Comparison of ENCODE assay signal across 8 cellular contexts in the genomic region with DNA sequence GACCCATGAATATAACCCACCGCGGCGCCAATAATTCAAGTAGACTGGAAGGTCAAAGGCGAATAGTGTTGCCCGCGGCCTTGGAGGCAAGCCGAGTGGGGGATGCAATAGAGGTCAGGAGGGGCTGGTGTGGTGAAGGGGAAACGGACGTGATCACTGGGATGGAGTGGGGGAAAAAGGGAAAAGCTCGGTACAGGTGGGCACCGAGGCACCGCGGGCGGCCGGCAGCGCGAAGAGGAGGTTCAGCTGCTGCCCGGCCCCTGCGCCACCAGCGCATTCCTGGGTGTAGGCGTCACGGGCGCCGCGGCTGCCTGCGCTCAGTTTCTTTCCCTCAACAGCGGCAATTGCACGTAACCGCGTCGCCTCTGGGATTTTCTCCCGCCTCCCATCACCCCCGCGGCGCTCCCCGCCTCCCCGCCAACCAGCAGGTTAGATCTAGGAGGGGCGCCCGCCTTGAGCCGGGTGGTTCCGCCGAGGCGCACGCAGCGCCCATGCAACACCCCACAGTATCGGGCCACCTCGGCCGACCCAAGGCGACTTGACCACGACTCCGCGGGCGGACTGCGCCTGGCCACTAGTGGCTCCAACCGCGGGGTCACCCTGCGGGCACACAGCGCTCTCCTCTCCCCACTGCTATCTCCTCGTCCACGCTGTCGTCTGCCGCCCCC. TPM values are rescaled to one million over a fixed set of nuclear protein-coding genes. Genes with fewer than 3 reads are reported as not detected.
DNase-seq lines count a peak whose midpoint lies in the region; ATAC-seq and TF ChIP-seq lines count a peak whose summit lies in the region.

No MANE protein-coding gene starts in this region.

- TF ChIP-seq CTCF in HFF-Myc (IDR thresholded peaks at IDR 0.05; ENCODE audit: low read depth, low read length, missing control alignments) (no peak), RWPE2 (IDR thresholded peaks at IDR 0.05; ENCODE audit: poor library complexity, severe bottlenecking) (no peak), esophagus muscularis mucosa (IDR thresholded peaks at IDR 0.05) (no peak)

- H3K4me1 ChIP-seq in ACC112 (ENCODE audit: control insufficient read depth, insufficient read depth, low read length, unreplicated experiment) (peaks cover 35% of the 10 kb centered on the region), RWPE2 (ENCODE audit: insufficient read depth, poor library complexity, severe bottlenecking) (peaks cover 35% of the 10 kb centered on the region), esophagus muscularis mucosa (peaks cover 38 to 40% (median 39%) of the 10 kb centered on the region in 4 donors), mucosa of stomach (ENCODE audit: control insufficient read depth, insufficient read depth, low read length) (peaks cover 22% of the 10 kb centered on the region)

- peaks cover 45% of the 10 kb centered on the region for H3K36me3 ChIP-seq in ACC112 (ENCODE audit: insufficient read depth, low read length)
- peaks cover 59% of the 10 kb centered on the region for H3K36me3 ChIP-seq in RWPE2 (ENCODE audit: low read depth)
- no peaks in the 10 kb centered on the region for H3K36me3 ChIP-seq in esophagus muscularis mucosa
- no peaks in the 10 kb centered on the region for H3K36me3 ChIP-seq in mucosa of stomach (ENCODE audit: control insufficient read depth, insufficient read depth, low read length)

- DNase-seq in HFF-Myc (ENCODE audit: extremely low read depth, low read depth): no peak
- DNase-seq in RWPE2 (ENCODE audit: low spot score): peak; percentile 83
- no peak for DNase-seq in esophagus muscularis mucosa (ENCODE audit: extremely low spot score)

- H3K27me3 ChIP-seq in ACC112 (ENCODE audit: insufficient read depth, low read length): no peaks in the 10 kb centered on the region
- no peaks in the 10 kb centered on the region for H3K27me3 ChIP-seq in RWPE2 (ENCODE audit: insufficient read depth, poor library complexity, severe bottlenecking)
- no peaks in the 10 kb centered on the region for H3K27me3 ChIP-seq in esophagus muscularis mucosa
- H3K27me3 ChIP-seq in mucosa of stomach (ENCODE audit: control insufficient read depth, insufficient read depth, low read length): no peaks in the 10 kb centered on the region

- TF ChIP-seq EP300 in esophagus muscularis mucosa (IDR thresholded peaks at IDR 0.05): no peak

- TF ChIP-seq POLR2A in esophagus muscularis mucosa (IDR thresholded peaks at IDR 0.05; ENCODE audit: low read depth): peak; percentile 60

- H3K9ac ChIP-seq in mucosa of stomach (ENCODE audit: low read length): peak overlapping the region; percentile 98

- H2AFZ ChIP-seq in ACC112 (ENCODE audit: low read length, unreplicated experiment): no peak overlapping the region

- H3K4me3 ChIP-seq in ACC112 (ENCODE audit: low read depth, low read length): peak overlapping the region; percentile 98
- H3K4me3 ChIP-seq in HFF-Myc (replicated peaks; ENCODE audit: low read depth, low read length): peak overlapping the region; percentile 97
- H3K4me3 ChIP-seq in RWPE2 (ENCODE audit: severe bottlenecking): peak overlapping the region; percentile 59
- peak overlapping the region; percentile 79 to 88 (median 85) for H3K4me3 ChIP-seq in esophagus muscularis mucosa
- H3K4me3 ChIP-seq in mucosa of stomach (ENCODE audit: low read length): peak overlapping the region; percentile 78

- H3K27ac ChIP-seq in ACC112 (ENCODE audit: low read depth, low read length) (peak overlapping the region; percentile 90), RWPE2 (ENCODE audit: poor library complexity, severe bottlenecking) (peak overlapping the region; percentile 99), esophagus muscularis mucosa (replicated peaks in 1 of 4) (peak overlapping the region; percentile 95 to 98 (median 96))

- H3K79me2 ChIP-seq in ACC112 (ENCODE audit: control insufficient read depth, insufficient read depth, low read length, unreplicated experiment): peaks cover 63% of the 10 kb centered on the region

- 1% methylated on average over 30 of the region's 62 CpGs for WGBS in esophagus muscularis mucosa

- ATAC-seq in RWPE2 (ENCODE audit: low read depth) (peak; percentile 15), GM18520 (IDR thresholded peaks at IDR 0.05; ENCODE audit: unreplicated experiment) (no peak), HG03521 (IDR thresholded peaks at IDR 0.05; ENCODE audit: unreplicated experiment) (no peak), HG03565 (IDR thresholded peaks at IDR 0.05; ENCODE audit: unreplicated experiment) (no peak)

- H3K9me3 ChIP-seq in RWPE2 (ENCODE audit: severe bottlenecking) (no peaks in the 10 kb centered on the region), esophagus muscularis mucosa (no peaks in the 10 kb centered on the region), mucosa of stomach (ENCODE audit: control insufficient read depth, low read length) (no peaks in the 10 kb centered on the region)

- intact Hi-C loops in esophagus muscularis mucosa (cut with DNase I): loop anchor here (5.0 kb wide), 2 partner anchors 126 to 889 kb away; no protein-coding TSS in a partner anchor

RNA-seq across cellular contexts. Expression of a gene that starts 1.5 kb away (rescaled TPM):
- 100 to 1,000 TPM in 2 of 4 donors, 10 to 100 TPM in 2; 39.6 to 219 (median 73.5) TPM for total RNA-seq in esophagus muscularis mucosa
